In the genomic region with DNA sequence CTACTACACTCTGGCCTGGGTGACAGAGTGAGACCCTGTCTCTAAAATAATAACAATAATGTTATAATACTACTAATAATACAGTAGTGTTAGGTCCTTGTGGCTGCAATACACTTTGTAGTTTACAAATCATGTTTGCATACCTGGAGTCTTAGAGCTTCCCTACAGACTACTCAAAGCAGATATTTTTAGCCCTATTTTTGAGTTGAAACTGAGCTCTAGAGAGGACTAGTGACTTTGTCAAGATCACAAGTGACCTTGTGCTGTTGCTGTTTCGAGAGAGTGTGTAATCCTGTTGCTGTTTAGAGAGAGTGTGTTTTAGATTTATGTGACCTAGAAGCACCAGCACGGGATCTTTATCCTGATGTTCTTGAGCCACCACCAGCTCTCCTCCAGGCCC, we compare ENCODE assay signal across 2 cellular contexts.
TF ChIP-seq lines count a peak whose summit lies in the region.

No MANE protein-coding gene starts in this region.

TF ChIP-seq in HCT116, 20 proteins besides CTCF, POLR2A, EP300 and RAD21:
- TF ChIP-seq ELF1 (IDR thresholded peaks at IDR 0.05; ENCODE audit: borderline replicate concordance, low read depth): no peak
- TF ChIP-seq EZH2phosphoT487 (IDR thresholded peaks at IDR 0.05; ENCODE audit: borderline replicate concordance): no peak
- TF ChIP-seq, protein P1, sequence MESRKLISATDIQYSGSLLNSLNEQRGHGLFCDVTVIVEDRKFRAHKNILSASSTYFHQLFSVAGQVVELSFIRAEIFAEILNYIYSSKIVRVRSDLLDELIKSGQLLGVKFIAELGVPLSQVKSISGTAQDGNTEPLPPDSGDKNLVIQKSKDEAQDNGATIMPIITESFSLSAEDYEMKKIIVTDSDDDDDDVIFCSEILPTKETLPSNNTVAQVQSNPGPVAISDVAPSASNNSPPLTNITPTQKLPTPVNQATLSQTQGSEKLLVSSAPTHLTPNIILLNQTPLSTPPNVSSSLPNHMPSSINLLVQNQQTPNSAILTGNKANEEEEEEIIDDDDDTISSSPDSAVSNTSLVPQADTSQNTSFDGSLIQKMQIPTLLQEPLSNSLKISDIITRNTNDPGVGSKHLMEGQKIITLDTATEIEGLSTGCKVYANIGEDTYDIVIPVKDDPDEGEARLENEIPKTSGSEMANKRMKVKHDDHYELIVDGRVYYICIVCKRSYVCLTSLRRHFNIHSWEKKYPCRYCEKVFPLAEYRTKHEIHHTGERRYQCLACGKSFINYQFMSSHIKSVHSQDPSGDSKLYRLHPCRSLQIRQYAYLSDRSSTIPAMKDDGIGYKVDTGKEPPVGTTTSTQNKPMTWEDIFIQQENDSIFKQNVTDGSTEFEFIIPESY (IDR thresholded peaks at IDR 0.05; ENCODE audit: extremely low read depth, insufficient replicate concordance, low read length): no peak
- no peak for TF ChIP-seq EZH2 (IDR thresholded peaks at IDR 0.05)
- no peak for TF ChIP-seq YY1 (IDR thresholded peaks at IDR 0.05; ENCODE audit: extremely low read depth, insufficient replicate concordance, low read depth, low read length)
- TF ChIP-seq ZNF274 (IDR thresholded peaks at IDR 0.05; ENCODE audit: low read depth, low read length): no peak
- TF ChIP-seq, protein P2, sequence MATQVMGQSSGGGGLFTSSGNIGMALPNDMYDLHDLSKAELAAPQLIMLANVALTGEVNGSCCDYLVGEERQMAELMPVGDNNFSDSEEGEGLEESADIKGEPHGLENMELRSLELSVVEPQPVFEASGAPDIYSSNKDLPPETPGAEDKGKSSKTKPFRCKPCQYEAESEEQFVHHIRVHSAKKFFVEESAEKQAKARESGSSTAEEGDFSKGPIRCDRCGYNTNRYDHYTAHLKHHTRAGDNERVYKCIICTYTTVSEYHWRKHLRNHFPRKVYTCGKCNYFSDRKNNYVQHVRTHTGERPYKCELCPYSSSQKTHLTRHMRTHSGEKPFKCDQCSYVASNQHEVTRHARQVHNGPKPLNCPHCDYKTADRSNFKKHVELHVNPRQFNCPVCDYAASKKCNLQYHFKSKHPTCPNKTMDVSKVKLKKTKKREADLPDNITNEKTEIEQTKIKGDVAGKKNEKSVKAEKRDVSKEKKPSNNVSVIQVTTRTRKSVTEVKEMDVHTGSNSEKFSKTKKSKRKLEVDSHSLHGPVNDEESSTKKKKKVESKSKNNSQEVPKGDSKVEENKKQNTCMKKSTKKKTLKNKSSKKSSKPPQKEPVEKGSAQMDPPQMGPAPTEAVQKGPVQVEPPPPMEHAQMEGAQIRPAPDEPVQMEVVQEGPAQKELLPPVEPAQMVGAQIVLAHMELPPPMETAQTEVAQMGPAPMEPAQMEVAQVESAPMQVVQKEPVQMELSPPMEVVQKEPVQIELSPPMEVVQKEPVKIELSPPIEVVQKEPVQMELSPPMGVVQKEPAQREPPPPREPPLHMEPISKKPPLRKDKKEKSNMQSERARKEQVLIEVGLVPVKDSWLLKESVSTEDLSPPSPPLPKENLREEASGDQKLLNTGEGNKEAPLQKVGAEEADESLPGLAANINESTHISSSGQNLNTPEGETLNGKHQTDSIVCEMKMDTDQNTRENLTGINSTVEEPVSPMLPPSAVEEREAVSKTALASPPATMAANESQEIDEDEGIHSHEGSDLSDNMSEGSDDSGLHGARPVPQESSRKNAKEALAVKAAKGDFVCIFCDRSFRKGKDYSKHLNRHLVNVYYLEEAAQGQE (IDR thresholded peaks at IDR 0.05; ENCODE audit: low read depth): no peak
- no peak for TF ChIP-seq TCF7L2 (IDR thresholded peaks at IDR 0.05; ENCODE audit: borderline replicate concordance, extremely low read depth, insufficient read depth, insufficient read length)
TF ChIP-seq in HCT116: peak in this region for 0.

TF ChIP-seq in K562, 482 proteins besides CTCF, POLR2A, EP300 and RAD21:
- TF ChIP-seq JUND (IDR thresholded peaks at IDR 0.05; ENCODE audit: borderline replicate concordance, low read depth, low read length) (no peak), JUND (tag; IDR thresholded peaks at IDR 0.05; ENCODE audit: borderline replicate concordance, low read depth, low read length) (no peak), MYBL2 (IDR thresholded peaks at IDR 0.05; ENCODE audit: low read depth) (no peak), MYBL2 (CRISPR knock-in tag; IDR thresholded peaks at IDR 0.05; ENCODE audit: borderline replicate concordance) (no peak), HDAC3 (IDR thresholded peaks at IDR 0.05; ENCODE audit: borderline replicate concordance, partially characterized antibody) (no peak), BDP1 (IDR thresholded peaks at IDR 0.05; ENCODE audit: insufficient read depth, insufficient read length) (no peak)
- TF ChIP-seq, protein P3, sequence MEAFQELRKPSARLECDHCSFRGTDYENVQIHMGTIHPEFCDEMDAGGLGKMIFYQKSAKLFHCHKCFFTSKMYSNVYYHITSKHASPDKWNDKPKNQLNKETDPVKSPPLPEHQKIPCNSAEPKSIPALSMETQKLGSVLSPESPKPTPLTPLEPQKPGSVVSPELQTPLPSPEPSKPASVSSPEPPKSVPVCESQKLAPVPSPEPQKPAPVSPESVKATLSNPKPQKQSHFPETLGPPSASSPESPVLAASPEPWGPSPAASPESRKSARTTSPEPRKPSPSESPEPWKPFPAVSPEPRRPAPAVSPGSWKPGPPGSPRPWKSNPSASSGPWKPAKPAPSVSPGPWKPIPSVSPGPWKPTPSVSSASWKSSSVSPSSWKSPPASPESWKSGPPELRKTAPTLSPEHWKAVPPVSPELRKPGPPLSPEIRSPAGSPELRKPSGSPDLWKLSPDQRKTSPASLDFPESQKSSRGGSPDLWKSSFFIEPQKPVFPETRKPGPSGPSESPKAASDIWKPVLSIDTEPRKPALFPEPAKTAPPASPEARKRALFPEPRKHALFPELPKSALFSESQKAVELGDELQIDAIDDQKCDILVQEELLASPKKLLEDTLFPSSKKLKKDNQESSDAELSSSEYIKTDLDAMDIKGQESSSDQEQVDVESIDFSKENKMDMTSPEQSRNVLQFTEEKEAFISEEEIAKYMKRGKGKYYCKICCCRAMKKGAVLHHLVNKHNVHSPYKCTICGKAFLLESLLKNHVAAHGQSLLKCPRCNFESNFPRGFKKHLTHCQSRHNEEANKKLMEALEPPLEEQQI (IDR thresholded peaks at IDR 0.05): no peak
- TF ChIP-seq, protein P4, sequence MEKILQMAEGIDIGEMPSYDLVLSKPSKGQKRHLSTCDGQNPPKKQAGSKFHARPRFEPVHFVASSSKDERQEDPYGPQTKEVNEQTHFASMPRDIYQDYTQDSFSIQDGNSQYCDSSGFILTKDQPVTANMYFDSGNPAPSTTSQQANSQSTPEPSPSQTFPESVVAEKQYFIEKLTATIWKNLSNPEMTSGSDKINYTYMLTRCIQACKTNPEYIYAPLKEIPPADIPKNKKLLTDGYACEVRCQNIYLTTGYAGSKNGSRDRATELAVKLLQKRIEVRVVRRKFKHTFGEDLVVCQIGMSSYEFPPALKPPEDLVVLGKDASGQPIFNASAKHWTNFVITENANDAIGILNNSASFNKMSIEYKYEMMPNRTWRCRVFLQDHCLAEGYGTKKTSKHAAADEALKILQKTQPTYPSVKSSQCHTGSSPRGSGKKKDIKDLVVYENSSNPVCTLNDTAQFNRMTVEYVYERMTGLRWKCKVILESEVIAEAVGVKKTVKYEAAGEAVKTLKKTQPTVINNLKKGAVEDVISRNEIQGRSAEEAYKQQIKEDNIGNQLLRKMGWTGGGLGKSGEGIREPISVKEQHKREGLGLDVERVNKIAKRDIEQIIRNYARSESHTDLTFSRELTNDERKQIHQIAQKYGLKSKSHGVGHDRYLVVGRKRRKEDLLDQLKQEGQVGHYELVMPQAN (IDR thresholded peaks at IDR 0.05; ENCODE audit: borderline replicate concordance): no peak
- TF ChIP-seq, protein P5, sequence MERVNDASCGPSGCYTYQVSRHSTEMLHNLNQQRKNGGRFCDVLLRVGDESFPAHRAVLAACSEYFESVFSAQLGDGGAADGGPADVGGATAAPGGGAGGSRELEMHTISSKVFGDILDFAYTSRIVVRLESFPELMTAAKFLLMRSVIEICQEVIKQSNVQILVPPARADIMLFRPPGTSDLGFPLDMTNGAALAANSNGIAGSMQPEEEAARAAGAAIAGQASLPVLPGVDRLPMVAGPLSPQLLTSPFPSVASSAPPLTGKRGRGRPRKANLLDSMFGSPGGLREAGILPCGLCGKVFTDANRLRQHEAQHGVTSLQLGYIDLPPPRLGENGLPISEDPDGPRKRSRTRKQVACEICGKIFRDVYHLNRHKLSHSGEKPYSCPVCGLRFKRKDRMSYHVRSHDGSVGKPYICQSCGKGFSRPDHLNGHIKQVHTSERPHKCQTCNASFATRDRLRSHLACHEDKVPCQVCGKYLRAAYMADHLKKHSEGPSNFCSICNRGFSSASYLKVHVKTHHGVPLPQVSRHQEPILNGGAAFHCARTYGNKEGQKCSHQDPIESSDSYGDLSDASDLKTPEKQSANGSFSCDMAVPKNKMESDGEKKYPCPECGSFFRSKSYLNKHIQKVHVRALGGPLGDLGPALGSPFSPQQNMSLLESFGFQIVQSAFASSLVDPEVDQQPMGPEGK (CRISPR knock-in tag; IDR thresholded peaks at IDR 0.05; ENCODE audit: borderline replicate concordance): no peak
